18 cellular contexts compared by ENCODE assay signal in genomic region chr2:147428348-147428747, GRCh38.
DNase-seq lines count a peak whose midpoint lies in the region; ATAC-seq, FAIRE-seq and TF ChIP-seq lines count a peak whose summit lies in the region.
"Had no signal": no experiment of that assay in that cellular context is flagged by ENCODE, and none has a peak within 500 bp of the region (broad histone marks: within the 10 kb centered on the region; RNA-seq: fewer than 3 reads in every experiment).

No MANE protein-coding gene starts in this region.

- peaks cover 4% of the 10 kb centered on the region for H3K4me1 Mint-ChIP-seq in T-helper 17 cell
- peaks cover 3% of the 10 kb centered on the region for H3K4me1 Mint-ChIP-seq in T-helper 2 cell treated with Interferon-gamma antibody and Interleukin-4, amounts not matched to agents 5 μg/mL and 100 μg/mL, for 36 hours (ENCODE audit: low read depth)
- H3K4me1 Mint-ChIP-seq: IgD-negative memory B cell had no signal

- DNase-seq in A549 (ENCODE audit: low read depth in 1 of 2, low spot score in 1 of 2) (no peak), NB4 (ENCODE audit: low read depth) (peak; percentile 11), GM12878 (ENCODE audit: low read depth, low spot score) (no peak), HepG2 (ENCODE audit: low spot score) (no peak), T-helper 17 cell (no peak), RWPE1 (ENCODE audit: low spot score) (no peak)
- DNase-seq in T-helper 2 cell treated with Interferon-gamma antibody and Interleukin-4, amounts not matched to agents 5 μg/mL and 100 μg/mL, for 36 hours (ENCODE audit: low spot score): no peak
- DNase-seq: Calu3; CD8-positive, alpha-beta T cell; DMS79 treated with DMSO at 0.1 percent for 48 hours; GF-D8; KG1 had no signal

- H3K79me2 ChIP-seq in GM12878 (ENCODE audit: control insufficient read depth, insufficient read depth, low read length) (no peaks in the 10 kb centered on the region), HepG2 (ENCODE audit: insufficient read depth, low read length) (no peaks in the 10 kb centered on the region)

- in situ Hi-C loops in GM12878 (cut with MboI): no loop called here
- in situ Hi-C loops in HepG2 (cut with HindIII; ENCODE audit: extremely low pct_ligation_motif_present, low pct_unique_long_range_greater_than_20kb): no loop called here

- H3K9me3 ChIP-seq in A549 (no peaks in the 10 kb centered on the region), GM12878 (replicated peaks; ENCODE audit: control insufficient read depth, insufficient read depth, low read length) (no peaks in the 10 kb centered on the region), HepG2 (ENCODE audit: low read length) (no peaks in the 10 kb centered on the region), T-helper 17 cell (ENCODE audit: control insufficient read depth, low read length, poor library complexity, severe bottlenecking) (no peaks in the 10 kb centered on the region)
- H3K9me3 ChIP-seq: BLaER1, HAP-1 had no signal

- H4K20me1 ChIP-seq in GM12878 (ENCODE audit: control insufficient read depth, insufficient read depth): no peaks in the 10 kb centered on the region
- no peaks in the 10 kb centered on the region for H4K20me1 ChIP-seq in HepG2 (ENCODE audit: insufficient read depth, low read length)
- H4K20me1 ChIP-seq: BLaER1 had no signal

- no peak overlapping the region for H3K4me3 Mint-ChIP-seq in T-helper 17 cell
- H3K4me3 Mint-ChIP-seq in T-helper 2 cell treated with Interferon-gamma antibody and Interleukin-4, amounts not matched to agents 5 μg/mL and 100 μg/mL, for 36 hours: no peak overlapping the region
- H3K4me3 Mint-ChIP-seq: CD14-positive monocyte; CD8-positive, alpha-beta T cell; IgD-negative memory B cell had no signal

- H3K4me1 ChIP-seq in A549 (no peaks in the 10 kb centered on the region), GM12878 (ENCODE audit: control insufficient read depth, insufficient read depth, low read length) (no peaks in the 10 kb centered on the region), HepG2 (ENCODE audit: insufficient read depth, low read length) (peaks cover 5% of the 10 kb centered on the region; the same call in 1 of the 2 replicates)
- H3K4me1 ChIP-seq: BLaER1, HAP-1 had no signal

- TF ChIP-seq POLR2A in A549 (IDR thresholded peaks at IDR 0.05; ENCODE audit: low read length) (no peak), NB4 (IDR thresholded peaks at IDR 0.05; ENCODE audit: extremely low read depth, insufficient read length) (no peak), GM12878 (IDR thresholded peaks at IDR 0.05; ENCODE audit: low read depth, low read length) (no peak), HepG2 (IDR thresholded peaks at IDR 0.05; ENCODE audit: insufficient read depth in 1 of 2, low read depth in 2 of 2, low read length in 2 of 2) (no peak)

- H3K27ac ChIP-seq in A549 (no peak overlapping the region), GM12878 (ENCODE audit: control insufficient read depth, insufficient read depth) (no peak overlapping the region), HepG2 (ENCODE audit: extremely low read length, insufficient read depth, low read length) (no peak overlapping the region), RWPE1 (no peak overlapping the region)
- H3K27ac ChIP-seq: 22Rv1, BLaER1 had no signal

- H3K36me3 ChIP-seq in GM12878 (ENCODE audit: control insufficient read depth in 2 of 2, insufficient read depth in 2 of 2, low read length in 1 of 2): no peaks in the 10 kb centered on the region
- H3K36me3 ChIP-seq in HepG2 (replicated peaks in 1 of 2; ENCODE audit: control insufficient read depth in 1 of 2, insufficient read depth in 2 of 2, low read length in 2 of 2): no peaks in the 10 kb centered on the region
- H3K36me3 ChIP-seq: BLaER1, HAP-1 had no signal

- ATAC-seq in A549 (no peak), GM12878 (no peak), HepG2 (no peak), T-helper 17 cell (no peak)
- ATAC-seq: CD8-positive, alpha-beta T cell had no signal

- H2AFZ ChIP-seq in GM12878 (ENCODE audit: control insufficient read depth, low read depth, low read length): no peak overlapping the region
- no peak overlapping the region for H2AFZ ChIP-seq in HepG2 (ENCODE audit: low read length)

- H3K4me3 ChIP-seq in A549: no peak overlapping the region
- H3K4me3 ChIP-seq in NB4 (ENCODE audit: low read depth, low read length): no peak overlapping the region
- H3K4me3 ChIP-seq in GM12878: no peak overlapping the region
- H3K4me3 ChIP-seq in HepG2 (replicated peaks in 1 of 3; ENCODE audit: insufficient read depth in 1 of 3, low read depth in 2 of 3, low read length in 3 of 3): no peak overlapping the region
- H3K4me3 ChIP-seq: BLaER1, HAP-1 had no signal

- H3K27ac Mint-ChIP-seq in T-helper 17 cell: no peak overlapping the region
- no peak overlapping the region for H3K27ac Mint-ChIP-seq in T-helper 2 cell treated with Interferon-gamma antibody and Interleukin-4, amounts not matched to agents 5 μg/mL and 100 μg/mL, for 36 hours
- H3K27ac Mint-ChIP-seq: CD14-positive monocyte; CD8-positive, alpha-beta T cell; IgD-negative memory B cell had no signal

- TF ChIP-seq CTCF in A549 (IDR thresholded peaks at IDR 0.05): no peak
- no peak for TF ChIP-seq CTCF in NB4 (IDR thresholded peaks at IDR 0.05; ENCODE audit: low read depth, low read length)
- TF ChIP-seq CTCF in GM12878 (IDR thresholded peaks at IDR 0.05 in 2 of 3, conservative IDR thresholded peaks at IDR 0.05 in 1 of 3; ENCODE audit: control insufficient read depth in 2 of 3, extremely low read depth in 1 of 3, insufficient read depth in 1 of 3, low read depth in 3 of 3, low read length in 3 of 3): no peak
- TF ChIP-seq CTCF in HepG2 (CRISPR knock-in tag; IDR thresholded peaks at IDR 0.05): no peak
- no peak for TF ChIP-seq CTCF in RWPE1 (conservative IDR thresholded peaks at IDR 0.05; ENCODE audit: low read depth)

- peaks cover 5% of the 10 kb centered on the region for H3K36me3 Mint-ChIP-seq in T-helper 17 cell (ENCODE audit: low read depth)
- no peaks in the 10 kb centered on the region for H3K36me3 Mint-ChIP-seq in T-helper 2 cell treated with Interferon-gamma antibody and Interleukin-4, amounts not matched to agents 5 μg/mL and 100 μg/mL, for 36 hours (ENCODE audit: low read depth)
- H3K36me3 Mint-ChIP-seq: CD14-positive monocyte; CD8-positive, alpha-beta T cell had no signal

- no peak for TF ChIP-seq RAD21 in A549 (conservative IDR thresholded peaks at IDR 0.05 in 1 of 2, IDR thresholded peaks at IDR 0.05 in 1 of 2)
- no peak for TF ChIP-seq RAD21 in GM12878 (IDR thresholded peaks at IDR 0.05; ENCODE audit: insufficient read depth, low read depth, low read length)
- no peak for TF ChIP-seq RAD21 in HepG2 (CRISPR knock-in tag; IDR thresholded peaks at IDR 0.05)

- H3K9ac ChIP-seq in GM12878 (ENCODE audit: control insufficient read depth, insufficient read depth, low read length) (no peak overlapping the region), HepG2 (ENCODE audit: insufficient read depth, low read depth, low read length) (no peak overlapping the region)
- H3K9ac ChIP-seq: BLaER1 had no signal

- FAIRE-seq in A549 (lab: Jason Lieb, UNC) (no peak), GM12878 (lab: Jason Lieb, UNC) (peak; percentile 49), HepG2 (lab: Jason Lieb, UNC) (no peak)
- FAIRE-seq: GM19239 had no signal

- RAD21 ChIA-PET in GM12878 (lab: Charles Lee; ENCODE audit: unreplicated experiment): no interaction called here

- H3K27me3 Mint-ChIP-seq in T-helper 17 cell: peaks cover 6% of the 10 kb centered on the region
- H3K27me3 Mint-ChIP-seq in T-helper 2 cell treated with Interferon-gamma antibody and Interleukin-4, amounts not matched to agents 5 μg/mL and 100 μg/mL, for 36 hours (ENCODE audit: low read depth): peaks cover 19% of the 10 kb centered on the region
- H3K27me3 Mint-ChIP-seq: IgD-negative memory B cell had no signal

- SMC1A ChIA-PET in GM12878 (lab: Charles Lee; ENCODE audit: uncharacterized antibody, unreplicated experiment): no interaction called here

- 67% methylated on average over 1 of the region's 1 CpG for WGBS in A549 (ENCODE audit: missing lambda C conversion rate)
- WGBS in GM12878 (ENCODE audit: insufficient coverage, insufficient replicate concordance, low lambda C conversion rate, missing lambda C conversion rate): 78% methylated on average over 1 of the region's 1 CpG
- 83% methylated on average over 1 of the region's 1 CpG for WGBS in HepG2 (ENCODE audit: low lambda C conversion rate)

- intact Hi-C loops in GM12878 (cut with micrococcal nuclease; ENCODE audit: unreplicated experiment) (no loop called here), HepG2 (cut with micrococcal nuclease; ENCODE audit: unreplicated experiment) (no loop called here)

- POLR2A ChIA-PET in A549 (lab: Yijun Ruan, JAX): no interaction called here
- POLR2A ChIA-PET in GM12878 (lab: Charles Lee): interaction anchor here (0.6 kb wide), 1 partner anchor 11 kb away, joined by 3 read pairs; no protein-coding TSS in a partner anchor
- POLR2A ChIA-PET in HepG2 (lab: Yijun Ruan, JAX): no interaction called here
- POLR2A ChIA-PET in RWPE1 (lab: Yijun Ruan, JAX; ENCODE audit: low non-redundant PET): no interaction called here

- H3K4me2 ChIP-seq in A549: no peak overlapping the region
- H3K4me2 ChIP-seq in GM12878 (ENCODE audit: control insufficient read depth, insufficient read depth): no peak overlapping the region
- no peak overlapping the region for H3K4me2 ChIP-seq in HepG2 (ENCODE audit: low read depth, low read length)
- H3K4me2 ChIP-seq: BLaER1 had no signal

- H3K27me3 ChIP-seq in GM12878 (replicated peaks in 1 of 2; ENCODE audit: control insufficient read depth in 2 of 2, insufficient read depth in 2 of 2, low read length in 1 of 2) (no peaks in the 10 kb centered on the region), HepG2 (ENCODE audit: control insufficient read depth in 1 of 2, insufficient read depth in 2 of 2, low read length in 2 of 2) (no peaks in the 10 kb centered on the region)
- H3K27me3 ChIP-seq: BLaER1 had no signal

- no peaks in the 10 kb centered on the region for H3K9me3 Mint-ChIP-seq in T-helper 2 cell treated with Interferon-gamma antibody and Interleukin-4, amounts not matched to agents 5 μg/mL and 100 μg/mL, for 36 hours
- H3K9me3 Mint-ChIP-seq: CD8-positive, alpha-beta T cell had no signal

- no peak for TF ChIP-seq EP300 in A549 (IDR thresholded peaks at IDR 0.05)
- no peak for TF ChIP-seq EP300 in GM12878 (IDR thresholded peaks at IDR 0.05; ENCODE audit: borderline replicate concordance in 1 of 2, control insufficient read depth in 1 of 2, low read depth in 2 of 2, low read length in 2 of 2)
- no peak for TF ChIP-seq EP300 in HepG2 (IDR thresholded peaks at IDR 0.05; ENCODE audit: low read depth in 2 of 2, low read length in 2 of 2)
- TF ChIP-seq EP300 in HepG2 (CRISPR knock-in tag; IDR thresholded peaks at IDR 0.05; ENCODE audit: borderline replicate concordance): no peak

- no TSS peak for BruUV-seq in GM12878 (replicated peaks; lab: Mats Ljungman, UMichigan)
- BruUV-seq in HepG2 (replicated peaks; lab: Mats Ljungman, UMichigan): no TSS peak

- CTCF ChIA-PET in A549 (lab: Yijun Ruan, JAX) (no interaction called here), GM12878 (lab: Yijun Ruan, JAX) (no interaction called here), HepG2 (lab: Yijun Ruan, JAX; ENCODE audit: low intra/inter-chr PET ratio, low total read pairs) (no interaction called here), RWPE1 (lab: Yijun Ruan, JAX) (no interaction called here)

TF ChIP-seq in GM12878, 131 proteins besides CTCF, POLR2A, EP300 and RAD21 (continues in another document):
- TF ChIP-seq SP1 (IDR thresholded peaks at IDR 0.05; ENCODE audit: low read depth, low read length): no peak

TF ChIP-seq in HepG2, 621 proteins besides CTCF, POLR2A, EP300 and RAD21 (continues in another document):
- TF ChIP-seq KLF15 (CRISPR knock-in tag; IDR thresholded peaks at IDR 0.05; ENCODE audit: borderline replicate concordance): no peak
